In genomic region chr2:8634466-8635172, GRCh38 we compare ENCODE assay signal across 25 cellular contexts. TPM values are rescaled to one million over a fixed set of nuclear protein-coding genes. Genes with fewer than 3 reads are reported as not detected.
A peak's percentile ranks its signal among the peaks of the same experiment; 100 is the strongest.
DNase-seq lines count a peak whose midpoint lies in the region; ATAC-seq and TF ChIP-seq lines count a peak whose summit lies in the region.
"Had no signal": no experiment of that assay in that cellular context is flagged by ENCODE, and none has a peak within 500 bp of the region (broad histone marks: within the 10 kb centered on the region; RNA-seq: fewer than 3 reads in every experiment).

No MANE protein-coding gene starts in this region.

- no peak overlapping the region for H3K4me2 ChIP-seq in neural progenitor cell

- no peaks in the 10 kb centered on the region for H3K9me3 ChIP-seq in neural progenitor cell (ENCODE audit: low read depth)
- H3K9me3 ChIP-seq: esophagus muscularis mucosa, right atrium auricular region, tibial artery had no signal

- H3K9me3 Mint-ChIP-seq in stimulated activated naive CD8-positive, alpha-beta T cell treated with anti-CD3 and anti-CD28 coated beads, Interleukin-15, Interleukin-2, amounts not matched to agents 100 ng/mL and 50 ng/mL, for 24 hours: no peaks in the 10 kb centered on the region
- H3K9me3 Mint-ChIP-seq in endothelial cell (ENCODE audit: unreplicated experiment): no peaks in the 10 kb centered on the region
- H3K9me3 Mint-ChIP-seq in neural progenitor cell: no peaks in the 10 kb centered on the region
- no peaks in the 10 kb centered on the region for H3K9me3 Mint-ChIP-seq in type B pancreatic cell
- H3K9me3 Mint-ChIP-seq: CD8-positive, alpha-beta memory T cell; endodermal cell had no signal

- H3K27ac ChIP-seq in neural progenitor cell: no peak overlapping the region
- H3K27ac ChIP-seq: esophagus muscularis mucosa, right atrium auricular region, RWPE1, tibial artery had no signal

- H3K4me1 ChIP-seq in neural progenitor cell: peaks cover 39% of the 10 kb centered on the region

- H3K36me3 Mint-ChIP-seq in stimulated activated naive CD8-positive, alpha-beta T cell treated with anti-CD3 and anti-CD28 coated beads, Interleukin-15, Interleukin-2, amounts not matched to agents 100 ng/mL and 50 ng/mL, for 24 hours (ENCODE audit: low read depth): no peaks in the 10 kb centered on the region
- no peaks in the 10 kb centered on the region for H3K36me3 Mint-ChIP-seq in endothelial cell (ENCODE audit: low read depth, unreplicated experiment)
- H3K36me3 Mint-ChIP-seq in neural progenitor cell: no peaks in the 10 kb centered on the region
- no peaks in the 10 kb centered on the region for H3K36me3 Mint-ChIP-seq in type B pancreatic cell
- H3K36me3 Mint-ChIP-seq: CD8-positive, alpha-beta memory T cell had no signal

- H3K27ac Mint-ChIP-seq in stimulated activated naive CD8-positive, alpha-beta T cell treated with anti-CD3 and anti-CD28 coated beads, Interleukin-15, Interleukin-2, amounts not matched to agents 100 ng/mL and 50 ng/mL, for 24 hours: peak overlapping the region; percentile 32
- H3K27ac Mint-ChIP-seq in endothelial cell (ENCODE audit: unreplicated experiment) (peak overlapping the region; percentile 13), neural progenitor cell (peak overlapping the region; percentile 87), type B pancreatic cell (peak overlapping the region; percentile 61)
- H3K27ac Mint-ChIP-seq: B cell, endodermal cell had no signal

- peaks cover 4% of the 10 kb centered on the region for H3K27me3 Mint-ChIP-seq in stimulated activated naive CD8-positive, alpha-beta T cell treated with anti-CD3 and anti-CD28 coated beads, Interleukin-15, Interleukin-2, amounts not matched to agents 100 ng/mL and 50 ng/mL, for 24 hours
- H3K27me3 Mint-ChIP-seq in endothelial cell (ENCODE audit: unreplicated experiment) (peaks cover 13% of the 10 kb centered on the region), neural progenitor cell (ENCODE audit: insufficient read depth, low read depth) (peaks cover 10% of the 10 kb centered on the region), type B pancreatic cell (no peaks in the 10 kb centered on the region)

- H3F3A ChIP-seq in neural progenitor cell (ENCODE audit: low read depth): peaks cover 43% of the 10 kb centered on the region

- no peak overlapping the region for H3K9ac ChIP-seq in neural progenitor cell

- ATAC-seq in stimulated activated naive CD8-positive, alpha-beta T cell treated with anti-CD3 and anti-CD28 coated beads, Interleukin-15, Interleukin-2, amounts not matched to agents 100 U/mL and 50 U/mL, for 24 hours: no peak

- no peak overlapping the region for H3K4me3 ChIP-seq in neural progenitor cell
- H3K4me3 ChIP-seq: esophagus muscularis mucosa, right atrium auricular region, tibial artery had no signal

- H3K27me3 ChIP-seq in neural progenitor cell: no peaks in the 10 kb centered on the region
- H3K27me3 ChIP-seq: esophagus muscularis mucosa, right atrium auricular region, tibial artery had no signal

- no peak for DNase-seq in stimulated activated naive CD8-positive, alpha-beta T cell treated with anti-CD3 and anti-CD28 coated beads, Interleukin-15, Interleukin-2, amounts not matched to agents 100 U/mL and 50 U/mL, for 24 hours
- no peak for DNase-seq in endothelial cell (ENCODE audit: low spot score)
- DNase-seq in neural progenitor cell (ENCODE audit: low spot score): no peak
- no peak for DNase-seq in type B pancreatic cell (ENCODE audit: extremely low spot score, unreplicated experiment)
- no peak for DNase-seq in NK-92 (lab: John Stamatoyannopoulos, UW; ENCODE audit: unreplicated experiment)
- no peak for DNase-seq in NCI-H2227 (lab: John Stamatoyannopoulos, UW; ENCODE audit: unreplicated experiment)
- DNase-seq in stimulated activated CD4-positive, alpha-beta T cell treated with anti-CD3 and anti-CD28 coated beads, Interleukin-4, amount 100 ng/mL, for 24 hours: no peak
- DNase-seq: activated CD4-positive, alpha-beta T cell treated with anti-CD3 and anti-CD28 coated beads, Interleukin-2, amount 50 U/mL, for 4 hours; activated CD4-positive, CD25-positive, alpha-beta regulatory T cell; activated naive CD4-positive, alpha-beta T cell treated with anti-CD3 and anti-CD28 coated beads, Interleukin-2, amount 50 U/mL, for 16 hours; amygdala; cortex of kidney; endodermal cell; GDM1; Kasumi-1; NCI-H146; stimulated activated CD4-positive, alpha-beta T cell treated with anti-CD3 and anti-CD28 coated beads, Interleukin-15, amount 100 ng/mL, for 24 hours; T-helper 1 cell; tibial artery had no signal

- H2AFZ ChIP-seq in neural progenitor cell (replicated peaks): no peak overlapping the region

- H3K4me1 Mint-ChIP-seq in stimulated activated naive CD8-positive, alpha-beta T cell treated with anti-CD3 and anti-CD28 coated beads, Interleukin-15, Interleukin-2, amounts not matched to agents 100 ng/mL and 50 ng/mL, for 24 hours (ENCODE audit: low read depth): peaks cover 14% of the 10 kb centered on the region
- peaks cover 22% of the 10 kb centered on the region for H3K4me1 Mint-ChIP-seq in endothelial cell (ENCODE audit: unreplicated experiment)
- peaks cover 71% of the 10 kb centered on the region for H3K4me1 Mint-ChIP-seq in neural progenitor cell
- peaks cover 52% of the 10 kb centered on the region for H3K4me1 Mint-ChIP-seq in type B pancreatic cell (ENCODE audit: unreplicated experiment)
- H3K4me1 Mint-ChIP-seq: CD8-positive, alpha-beta memory T cell had no signal

- no peaks in the 10 kb centered on the region for H3K36me3 ChIP-seq in neural progenitor cell
- H3K36me3 ChIP-seq: esophagus muscularis mucosa, right atrium auricular region, tibial artery had no signal

- no peak for TF ChIP-seq CTCF in endothelial cell (IDR thresholded peaks at IDR 0.05; ENCODE audit: unreplicated experiment)
- no peak for TF ChIP-seq CTCF in neural progenitor cell (IDR thresholded peaks at IDR 0.05)
- no peak for TF ChIP-seq CTCF in type B pancreatic cell (conservative IDR thresholded peaks at IDR 0.05)

- no peak overlapping the region for H3K4me3 Mint-ChIP-seq in stimulated activated naive CD8-positive, alpha-beta T cell treated with anti-CD3 and anti-CD28 coated beads, Interleukin-15, Interleukin-2, amounts not matched to agents 100 ng/mL and 50 ng/mL, for 24 hours
- H3K4me3 Mint-ChIP-seq in endothelial cell (ENCODE audit: unreplicated experiment) (no peak overlapping the region), neural progenitor cell (no peak overlapping the region), type B pancreatic cell (no peak overlapping the region)
- H3K4me3 Mint-ChIP-seq: B cell; CD8-positive, alpha-beta memory T cell; endodermal cell had no signal

- H4K20me1 ChIP-seq in neural progenitor cell (ENCODE audit: low read depth): no peaks in the 10 kb centered on the region

- no peaks in the 10 kb centered on the region for H3K79me2 ChIP-seq in neural progenitor cell (ENCODE audit: low read depth)

RNA-seq across cellular contexts. Expression of gene ID2, which starts 47.2 kb away (rescaled TPM):
- 9.4 TPM for total RNA-seq in endothelial cell (ENCODE audit: unreplicated experiment)
- total RNA-seq in neural progenitor cell (ENCODE audit: low replicate concordance): 140 and 224 TPM in 2 replicates
- 194 and 310 TPM in 2 replicates for total RNA-seq in type B pancreatic cell (ENCODE audit: low replicate concordance)

Comparison
In these comparisons a context has a peak if more than half of its experiments do, and no peak if none do; other contexts are left out.
1. H3K27ac Mint-ChIP-seq: peak in every context shown above with its lines; median percentile 87 in neural progenitor cell; 61 in type B pancreatic cell; 32 in stimulated activated naive CD8-positive, alpha-beta T cell treated with anti-CD3 and anti-CD28 coated beads, Interleukin-15, Interleukin-2, amounts not matched to agents 100 ng/mL and 50 ng/mL, for 24 hours; 13 in endothelial cell.
2. RNA of gene ID2, which starts 47.2 kb away (total RNA-seq): 194 to 310 TPM in type B pancreatic cell and 140 to 224 TPM in neural progenitor cell; 9.4 TPM in endothelial cell (single experiment); every median in the first group is over 10 times any median in the second.